Comparison of ENCODE assay signal across 8 cellular contexts in genomic region chr17:27559996-27560481, GRCh38.
DNase-seq lines count a peak whose midpoint lies in the region; ATAC-seq and TF ChIP-seq lines count a peak whose summit lies in the region.

No MANE protein-coding gene starts in this region.

- peak overlapping the region; percentile 54 for H3K27ac ChIP-seq in cingulate gyrus (ENCODE audit: low read depth, low read length)

- no peaks in the 10 kb centered on the region for H3K27me3 Mint-ChIP-seq in mesothelial cell of epicardium (ENCODE audit: low read depth)

- no peaks in the 10 kb centered on the region for H3K36me3 Mint-ChIP-seq in mesothelial cell of epicardium

- peak; percentile 93 for ATAC-seq in Right ventricle myocardium inferior
- no peak for ATAC-seq in HG02970 (IDR thresholded peaks at IDR 0.05; ENCODE audit: low FRiP score, unreplicated experiment)
- ATAC-seq in HG03135 (IDR thresholded peaks at IDR 0.05; ENCODE audit: unreplicated experiment) = no peak

- TF ChIP-seq CTCF in mesothelial cell of epicardium (IDR thresholded peaks at IDR 0.05; ENCODE audit: unreplicated experiment) = no peak

- H3K27ac Mint-ChIP-seq in mesothelial cell of epicardium = peak overlapping the region; percentile 96

- peaks cover 28% of the 10 kb centered on the region for H3K4me1 Mint-ChIP-seq in mesothelial cell of epicardium

- intact Hi-C loops in Right ventricle myocardium inferior (cut with DNase I) (loop anchor here (5.0 kb wide), 1 partner anchor 88 kb away; no protein-coding TSS in a partner anchor), cardiac septum (cut with DNase I) (loop anchor here (5.0 kb wide), 1 partner anchor 103 kb away; the partner anchor contains the start of gene KSR1)

- DNase-seq in Right ventricle myocardium inferior (ENCODE audit: missing footprints) (peak; percentile 87), cardiac septum (ENCODE audit: low spot score) (no peak), mesothelial cell of epicardium (ENCODE audit: low spot score in 2 of 2, unreplicated experiment in 2 of 2) (peak in 1 of 2 experiments; percentile 58), COLO829 (ENCODE audit: low spot score) (no peak)
- no peak for DNase-seq in activated CD4-positive, alpha-beta T cell treated with anti-CD3 and anti-CD28 coated beads for 48 hours

- H3K4me3 Mint-ChIP-seq in mesothelial cell of epicardium = peak overlapping the region; percentile 49

- H3K9me3 Mint-ChIP-seq in mesothelial cell of epicardium = no peaks in the 10 kb centered on the region
